ENCODE assay signal across 15 cellular contexts in the genomic region with DNA sequence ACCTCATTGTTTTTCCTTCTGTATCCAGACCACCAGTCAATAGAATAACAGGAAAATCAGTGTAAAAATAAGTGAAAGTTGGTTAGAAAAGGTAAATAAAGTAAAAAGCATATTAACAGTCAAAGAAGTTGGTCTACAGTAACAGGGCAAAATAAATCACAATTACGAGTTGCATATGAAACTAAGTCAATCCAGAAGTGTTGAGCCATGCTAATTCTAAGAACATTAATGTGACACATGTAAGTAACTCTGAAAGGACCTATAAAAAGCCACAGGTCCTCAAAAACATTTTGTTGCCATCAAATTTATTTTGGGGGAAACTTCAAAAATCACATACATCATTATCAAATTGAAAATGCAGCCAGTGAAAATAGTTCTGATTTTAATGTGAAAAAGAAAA. TPM values are rescaled to one million over a fixed set of nuclear protein-coding genes. Genes with fewer than 3 reads are reported as not detected.
DNase-seq lines count a peak whose midpoint lies in the region; ATAC-seq, FAIRE-seq and TF ChIP-seq lines count a peak whose summit lies in the region.
"Had no signal": no experiment of that assay in that cellular context is flagged by ENCODE, and none has a peak within 500 bp of the region (broad histone marks: within the 10 kb centered on the region; RNA-seq: fewer than 3 reads in every experiment).

No MANE protein-coding gene starts in this region.

- no peaks in the 10 kb centered on the region for H3K9me3 Mint-ChIP-seq in endodermal cell
- H3K9me3 Mint-ChIP-seq: CD4-positive, alpha-beta T cell; H9 had no signal

- DNase-seq in GM12891 (ENCODE audit: insufficient read length, low spot score) (no peak), T-helper 17 cell (no peak), endodermal cell (no peak), NK-92 (lab: John Stamatoyannopoulos, UW; ENCODE audit: unreplicated experiment) (no peak)
- DNase-seq: AML-193; CD4-positive, alpha-beta T cell; DMS153; DMS79; GDM1; H9 had no signal

- H3K9me3 ChIP-seq in T-helper 17 cell (ENCODE audit: control insufficient read depth, low read length, poor library complexity, severe bottlenecking) (no peaks in the 10 kb centered on the region), endodermal cell (ENCODE audit: control insufficient read depth, low read length) (no peaks in the 10 kb centered on the region)

- H3K4me3 ChIP-seq in endodermal cell (ENCODE audit: low read length) = no peak overlapping the region

- H3K36me3 Mint-ChIP-seq in T-helper 17 cell (ENCODE audit: low read depth) (no peaks in the 10 kb centered on the region), endodermal cell (ENCODE audit: low read depth) (peaks cover 8% of the 10 kb centered on the region)

- no peak for TF ChIP-seq CTCF in endodermal cell (conservative IDR thresholded peaks at IDR 0.05)

- H3K4me1 Mint-ChIP-seq in T-helper 17 cell (peaks cover 15% of the 10 kb centered on the region), endodermal cell (peaks cover 58% of the 10 kb centered on the region)

- H3K27ac Mint-ChIP-seq in T-helper 17 cell = peak overlapping the region; percentile 39
- peak overlapping the region; percentile 67 for H3K27ac Mint-ChIP-seq in endodermal cell
- H3K27ac Mint-ChIP-seq: CD4-positive, alpha-beta T cell had no signal

- TF ChIP-seq POLR2A in GM12891 (IDR thresholded peaks at IDR 0.05; ENCODE audit: low read depth, low read length) = no peak

- no peak overlapping the region for H3K27ac ChIP-seq in endodermal cell (ENCODE audit: low read depth, low read length)
- H3K27ac ChIP-seq: C4-2B had no signal

- FAIRE-seq in GM12891 (lab: Jason Lieb, UNC) = peak; percentile 38
- FAIRE-seq: A204.1, H1 had no signal

- no peak for ATAC-seq in T-helper 17 cell
- ATAC-seq in HG03196 (IDR thresholded peaks at IDR 0.05; ENCODE audit: unreplicated experiment) = no peak
- no peak for ATAC-seq in HG02840 (IDR thresholded peaks at IDR 0.05; ENCODE audit: low FRiP score, unreplicated experiment)

- H3K36me3 ChIP-seq in endodermal cell (ENCODE audit: control insufficient read depth, insufficient read depth, low read length) = peaks cover 5% of the 10 kb centered on the region

- H3K4me3 Mint-ChIP-seq in T-helper 17 cell (peak overlapping the region; percentile 25), endodermal cell (no peak overlapping the region)
- H3K4me3 Mint-ChIP-seq: CD4-positive, alpha-beta T cell; H9 had no signal

- peaks cover 17% of the 10 kb centered on the region for H3K4me1 ChIP-seq in endodermal cell (ENCODE audit: control insufficient read depth, insufficient read depth, low read length)

- WGBS in endodermal cell (ENCODE audit: insufficient coverage in 1 of 2, insufficient read length in 1 of 2), 2 experiments = 94 to 100% methylated on average over 1 of the region's 1 CpG

- no peak overlapping the region for H3K9ac ChIP-seq in endodermal cell (ENCODE audit: extremely low read depth, low read length, poor library complexity, severe bottlenecking)

- peaks cover 9% of the 10 kb centered on the region for H3K27me3 Mint-ChIP-seq in T-helper 17 cell
- H3K27me3 Mint-ChIP-seq in endodermal cell (ENCODE audit: insufficient read depth) = no peaks in the 10 kb centered on the region
- H3K27me3 Mint-ChIP-seq: CD4-positive, alpha-beta T cell had no signal

- no peaks in the 10 kb centered on the region for H3K27me3 ChIP-seq in endodermal cell (ENCODE audit: control insufficient read depth, insufficient read depth, low read length, poor library complexity, severe bottlenecking)

TF ChIP-seq in GM12891, 5 proteins besides CTCF, POLR2A, EP300 and RAD21:
- no peak for TF ChIP-seq POLR2AphosphoS5 (IDR thresholded peaks at IDR 0.05; ENCODE audit: low read depth, low read length)
- no peak for TF ChIP-seq PAX5 (IDR thresholded peaks at IDR 0.05; ENCODE audit: insufficient read depth, low read length, severe bottlenecking)
- no peak for TF ChIP-seq TAF1 (IDR thresholded peaks at IDR 0.05; ENCODE audit: low read depth, low read length)
- no peak for TF ChIP-seq POU2F2 (IDR thresholded peaks at IDR 0.05; ENCODE audit: low read depth, low read length)
- TF ChIP-seq SPI1 (IDR thresholded peaks at IDR 0.05; ENCODE audit: low read depth, low read length) = no peak

RNA-seq across cellular contexts. Expression of a gene that starts 56.4 kb away (rescaled TPM):
- polyA plus RNA-seq in GM12891 (2012; ENCODE audit: low read depth, missing spikeins) = 4.6 TPM
- total RNA-seq in T-helper 17 cell (1 to 10 TPM; 1.8 to 2.0 TPM), endodermal cell (100 to 1,000 TPM; 109 to 182 TPM)
- 34.5 TPM for polyA plus RNA-seq in endodermal cell (2013, experiment 1 of 2)
- 33.8 TPM for polyA plus RNA-seq in endodermal cell (2013, experiment 2 of 2)

Comparison
In these comparisons a context has a peak if more than half of its experiments do, and no peak if none do; other contexts are left out.
1. RNA of a gene that starts 56.4 kb away (total RNA-seq): 109 to 182 TPM in endodermal cell; 1.8 to 2.0 TPM in T-helper 17 cell; every median in the first group is over 10 times any median in the second.